3 cellular contexts compared by ENCODE assay signal in genomic region chr5:76615759-76616158, GRCh38.
TF ChIP-seq lines count a peak whose summit lies in the region.

No MANE protein-coding gene starts in this region.

TF ChIP-seq in SK-N-SH, 30 proteins besides CTCF, POLR2A, EP300 and RAD21:
- TF ChIP-seq FOSL2 (IDR thresholded peaks at IDR 0.05; ENCODE audit: borderline replicate concordance, low read depth) (peak; percentile 22; the same call in 1 of the 2 replicates), MXI1 (IDR thresholded peaks at IDR 0.05; ENCODE audit: low read depth, low read length) (no peak)

TF ChIP-seq in SK-N-SH treated with all-trans-retinoic acid at 6 μM for 48 hours, 23 proteins besides CTCF, POLR2A, EP300 and RAD21:
- TF ChIP-seq CSRNP3 (CRISPR knock-in tag; IDR thresholded peaks at IDR 0.05) (no peak), TCF4 (CRISPR knock-in tag; IDR thresholded peaks at IDR 0.05; ENCODE audit: borderline replicate concordance) (no peak), SNAI2 (CRISPR knock-in tag; IDR thresholded peaks at IDR 0.05) (no peak), OSR1 (CRISPR knock-in tag; IDR thresholded peaks at IDR 0.05) (no peak), CSDC2 (CRISPR knock-in tag; IDR thresholded peaks at IDR 0.05) (no peak), POU6F1 (CRISPR knock-in tag; IDR thresholded peaks at IDR 0.05; ENCODE audit: borderline replicate concordance, low read depth) (no peak), ISL1 (CRISPR knock-in tag; IDR thresholded peaks at IDR 0.05) (no peak), RARB (CRISPR knock-in tag; IDR thresholded peaks at IDR 0.05) (no peak), BACH2 (CRISPR knock-in tag; IDR thresholded peaks at IDR 0.05; ENCODE audit: borderline replicate concordance) (no peak)

TF ChIP-seq in IMR-90, 13 proteins besides CTCF, POLR2A, EP300 and RAD21:
- TF ChIP-seq MAFK (IDR thresholded peaks at IDR 0.05; ENCODE audit: low read depth, low read length), result no peak
- no peak for TF ChIP-seq SMC3 (IDR thresholded peaks at IDR 0.05; ENCODE audit: low read depth, low read length)
- TF ChIP-seq USF2 (IDR thresholded peaks at IDR 0.05; ENCODE audit: low read depth, low read length), result no peak
- no peak for TF ChIP-seq RFX5 (IDR thresholded peaks at IDR 0.05; ENCODE audit: low read depth, low read length)
- no peak for TF ChIP-seq NFE2L2 (IDR thresholded peaks at IDR 0.05; ENCODE audit: low read depth, low read length)
- TF ChIP-seq BHLHE40 (IDR thresholded peaks at IDR 0.05; ENCODE audit: low read depth, low read length), result no peak
- no peak for TF ChIP-seq RCOR1 (IDR thresholded peaks at IDR 0.05; ENCODE audit: insufficient replicate concordance, low read length)
- TF ChIP-seq FOS (IDR thresholded peaks at IDR 0.05; ENCODE audit: low read depth, low read length), result no peak
- no peak for TF ChIP-seq ELK1 (IDR thresholded peaks at IDR 0.05; ENCODE audit: borderline replicate concordance, low read depth, low read length)
- TF ChIP-seq MAZ (IDR thresholded peaks at IDR 0.05; ENCODE audit: borderline replicate concordance, low read depth, low read length), result no peak
- TF ChIP-seq MXI1 (IDR thresholded peaks at IDR 0.05; ENCODE audit: borderline replicate concordance, low read depth, low read length), result no peak
- TF ChIP-seq CHD1 (IDR thresholded peaks at IDR 0.05; ENCODE audit: low read depth, low read length), result no peak
- TF ChIP-seq CEBPB (IDR thresholded peaks at IDR 0.05; ENCODE audit: low read depth, low read length), result no peak
TF ChIP-seq in IMR-90: peak in this region for 0.
